ENCODE assay signal across 12 cellular contexts in genomic region chr18:57841568-57841967, GRCh38. TPM values are rescaled to one million over a fixed set of nuclear protein-coding genes. Genes with fewer than 3 reads are reported as not detected.
DNase-seq lines count a peak whose midpoint lies in the region; ATAC-seq lines count a peak whose summit lies in the region.
"Had no signal": no experiment of that assay in that cellular context is flagged by ENCODE, and none has a peak within 500 bp of the region (broad histone marks: within the 10 kb centered on the region; RNA-seq: fewer than 3 reads in every experiment).

No MANE protein-coding gene starts in this region.

- peaks cover 1 to 2% of the 10 kb centered on the region in 2 donors for H3K36me3 Mint-ChIP-seq in activated T-cell treated with anti-CD3 and anti-CD28 coated beads, Interleukin-2, amount 50 U/mL, for 72 hours (ENCODE audit: insufficient read depth in 2 of 2)

- H3K4me3 Mint-ChIP-seq in activated T-cell treated with anti-CD3 and anti-CD28 coated beads, Interleukin-2, amount 50 U/mL, for 72 hours: peak overlapping the region; percentile 17 to 34

- ATAC-seq in GM18519 (IDR thresholded peaks at IDR 0.05; ENCODE audit: low FRiP score, unreplicated experiment): peak; percentile 39
- ATAC-seq in GM19452 (IDR thresholded peaks at IDR 0.05; ENCODE audit: unreplicated experiment): peak; percentile 47
- ATAC-seq in HG02938 (IDR thresholded peaks at IDR 0.05; ENCODE audit: unreplicated experiment): peak; percentile 39
- ATAC-seq in activated T-cell treated with anti-CD3 and anti-CD28 coated beads, Interleukin-2, amount 50 U/mL, for 72 hours (replicated peaks in 1 of 2): peak; percentile 37 to 47
- ATAC-seq: heart left ventricle, Panc1, right lobe of liver had no signal

- peak; percentile 16 to 38 for DNase-seq in activated T-cell treated with anti-CD3 and anti-CD28 coated beads, Interleukin-2, amount 50 U/mL, for 72 hours
- no peak for DNase-seq in NCI-H748 treated with DMSO at 0.1 percent for 48 hours (lab: John Stamatoyannopoulos, UW)
- no peak for DNase-seq in NCI-H2029 treated with DMSO at 0.1 percent for 48 hours (lab: John Stamatoyannopoulos, UW)
- no peak for DNase-seq in NK-92 (lab: John Stamatoyannopoulos, UW; ENCODE audit: unreplicated experiment)
- DNase-seq: DMS 273 treated with DMSO at 0.1 percent for 48 hours, heart left ventricle, NCI-H1694 treated with DMSO at 0.1 percent for 48 hours, right lobe of liver had no signal

- peaks cover 43% of the 10 kb centered on the region for H3K4me1 Mint-ChIP-seq in activated T-cell treated with anti-CD3 and anti-CD28 coated beads, Interleukin-2, amount 50 U/mL, for 72 hours (ENCODE audit: low read depth)

- H3K27ac Mint-ChIP-seq in activated T-cell treated with anti-CD3 and anti-CD28 coated beads, Interleukin-2, amount 50 U/mL, for 72 hours: peak overlapping the region; percentile 12

- peaks cover 0 to 3% of the 10 kb centered on the region in 2 donors for H3K9me3 Mint-ChIP-seq in activated T-cell treated with anti-CD3 and anti-CD28 coated beads, Interleukin-2, amount 50 U/mL, for 72 hours

- H3K27me3 Mint-ChIP-seq in activated T-cell treated with anti-CD3 and anti-CD28 coated beads, Interleukin-2, amount 50 U/mL, for 72 hours (ENCODE audit: low read depth): peaks cover 68% of the 10 kb centered on the region

RNA-seq across cellular contexts. Expression of gene ATP8B1, which starts 38.5 kb away (rescaled TPM):
- total RNA-seq in activated T-cell treated with anti-CD3 and anti-CD28 coated beads, Interleukin-2, amount 50 U/mL, for 72 hours: not detected

Comparison
In these comparisons a context has a peak if more than half of its experiments do, and no peak if none do; other contexts are left out.
1. DNase-seq: peak in activated T-cell treated with anti-CD3 and anti-CD28 coated beads, Interleukin-2, amount 50 U/mL, for 72 hours (2 of 2); none in NCI-H748 treated with DMSO at 0.1 percent for 48 hours (single experiment), NCI-H2029 treated with DMSO at 0.1 percent for 48 hours (single experiment) and NK-92 (single experiment).
2. Peak in every context shown above with its lines, with median percentiles within 50 percentile points of each other: ATAC-seq.